Comparison of ENCODE assay signal across 9 cellular contexts in genomic region chr20:63498950-63499332, GRCh38. TPM values are rescaled to one million over a fixed set of nuclear protein-coding genes. Genes with fewer than 3 reads are reported as not detected.
A peak's percentile ranks its signal among the peaks of the same experiment; 100 is the strongest.
DNase-seq lines count a peak whose midpoint lies in the region; ATAC-seq lines count a peak whose summit lies in the region.
"Had no signal": no experiment of that assay in that cellular context is flagged by ENCODE, and none has a peak within 500 bp of the region (broad histone marks: within the 10 kb centered on the region; RNA-seq: fewer than 3 reads in every experiment).

Gene EEF1A2 (minus strand): TSS chr20:63499083. CDS start chr20:63497763, 1,320 bp downstream.

- peak; percentile 77 to 84 (median 79) for ATAC-seq in T-cell (replicated peaks in 1 of 4)
- ATAC-seq in naive B cell (ENCODE audit: low read depth in 2 of 2), result peak; percentile 75 to 77
- ATAC-seq in HG02852 (IDR thresholded peaks at IDR 0.05; ENCODE audit: unreplicated experiment), result no peak

- H3K36me3 Mint-ChIP-seq in T-cell, result no peaks in the 10 kb centered on the region
- no peaks in the 10 kb centered on the region for H3K36me3 Mint-ChIP-seq in naive B cell

- POLR2A ChIA-PET in T-cell (lab: Charles Lee), result no interaction called here

- H3K27me3 Mint-ChIP-seq in T-cell (peaks cover 0 to 20% of the 10 kb centered on the region in 2 donors), naive B cell (peaks cover 0 to 26% (median 9%) of the 10 kb centered on the region in 3 donors)

- H3K9me3 Mint-ChIP-seq in T-cell (peaks cover 0 to under 1% (median under 1%) of the 10 kb centered on the region in 3 donors), naive B cell (peaks cover 0 to 2% (median 0%) of the 10 kb centered on the region in 7 donors)

- peak; percentile 16 for DNase-seq in stimulated activated CD8-positive, alpha-beta memory T cell treated with anti-CD3 and anti-CD28 coated beads, Interleukin-12 subunit alpha, Interleukin-12 subunit beta, amount 100 ng/mL, for 1 hour (ENCODE audit: low read depth)
- DNase-seq in stimulated activated CD8-positive, alpha-beta memory T cell treated with anti-CD3 and anti-CD28 coated beads, Interleukin-4, amount 100 ng/mL, for 48 hours, result no peak
- DNase-seq in T-cell (peak in 30 of 34 experiments; percentile 22 to 66 (median 48)), naive B cell (peak; percentile 64), DMS114 treated with DMSO at 0.1 percent for 48 hours (lab: John Stamatoyannopoulos, UW; ENCODE audit: unreplicated experiment) (no peak), AML-193 (lab: John Stamatoyannopoulos, UW) (no peak)
- DNase-seq in effector CD4-positive, alpha-beta T cell, result peak; percentile 51

- H3K4me1 Mint-ChIP-seq in T-cell, result peaks cover 0 to 8% (median 4%) of the 10 kb centered on the region in 3 donors
- peaks cover 6 to 8% (median 7%) of the 10 kb centered on the region in 3 donors for H3K4me1 Mint-ChIP-seq in naive B cell

- H3K27ac Mint-ChIP-seq in T-cell (no peak within 1 kb of the TSS), naive B cell (no peak within 1 kb of the TSS)

- peak within 1 kb of the TSS; percentile 24 to 52 (median 39) for H3K4me3 Mint-ChIP-seq in T-cell
- H3K4me3 Mint-ChIP-seq in naive B cell, result peak within 1 kb of the TSS in 6 of 8 donors; percentile 36 to 77 (median 60)

- CTCF ChIA-PET in T-cell (lab: Charles Lee), result no interaction called here

RNA-seq across cellular contexts. Expression of gene EEF1A2, which starts in this region (rescaled TPM):
- total RNA-seq in T-cell, result 1 to 10 TPM in 3 of 5 donors, under 1 TPM in 2; 0.50 to 3.1 (median 1.1) TPM
- polyA plus RNA-seq in naive B cell (ENCODE audit: low read depth in 6 of 6), result 1 to 10 TPM in 1 of 6 donors, under 1 TPM in 3, not detected in 2; 0.12 to 1.4 (median 0.28) TPM
- total RNA-seq: subcutaneous adipose tissue had no signal

Comparison
In these comparisons a context has a peak if more than half of its experiments do, and no peak if none do; other contexts are left out.
1. DNase-seq: peak in stimulated activated CD8-positive, alpha-beta memory T cell treated with anti-CD3 and anti-CD28 coated beads, Interleukin-12 subunit alpha, Interleukin-12 subunit beta, amount 100 ng/mL, for 1 hour (single experiment), T-cell (30 of 34), effector CD4-positive, alpha-beta T cell (single experiment) and naive B cell (single experiment); none in stimulated activated CD8-positive, alpha-beta memory T cell treated with anti-CD3 and anti-CD28 coated beads, Interleukin-4, amount 100 ng/mL, for 48 hours (single experiment), DMS114 treated with DMSO at 0.1 percent for 48 hours (single experiment) and AML-193 (0 of 2).